ENCODE assay signal across 23 cellular contexts in genomic region chr6:151029976-151030375, GRCh38.
"Had no signal": no experiment of that assay in that cellular context is flagged by ENCODE, and none has a peak within 500 bp of the region (broad histone marks: within the 10 kb centered on the region; RNA-seq: fewer than 3 reads in every experiment).

No MANE protein-coding gene starts in this region.

- H3K4me1 Mint-ChIP-seq: activated B cell treated with CpG ODN at 0.5 μM for 24 hours; stimulated activated memory B cell treated with anti-CD40 and anti-IgM and Interleukin-4, amounts not matched to agents 10 μg/mL and 1 μg/mL and 100 μg/mL, for 72 hours had no signal

- H3K27me3 ChIP-seq: brain microvascular endothelial cell, colonic mucosa, gastrocnemius medialis, heart left ventricle, neutrophil, pancreas, right lobe of liver, spleen, testis had no signal

- H3K9me3 Mint-ChIP-seq: activated B cell treated with CpG ODN at 0.5 μM for 24 hours; activated naive CD4-positive, alpha-beta T cell treated with anti-CD3 and anti-CD28 coated beads for 36 hours; activated T-cell treated with anti-CD3 and anti-CD28 coated beads, Interleukin-2, amount 50 U/mL, for 4 hours; naive thymus-derived CD8-positive, alpha-beta T cell had no signal

- ATAC-seq: activated CD8-positive, alpha-beta T cell treated with anti-CD3 and anti-CD28 coated beads, Interleukin-2, amount 10 ng/mL, durations not matched to agents 7 days and 5 days; activated T-cell treated with anti-CD3 and anti-CD28 coated beads, Interleukin-2, amount 50 U/mL, for 4 hours; gastrocnemius medialis; heart left ventricle; naive thymus-derived CD8-positive, alpha-beta T cell; pancreas; right lobe of liver; stimulated activated memory B cell treated with anti-CD40 and anti-IgM and Interleukin-4, amounts not matched to agents 10 μg/mL and 1 μg/mL and 100 μg/mL, for 72 hours had no signal

- H3K4me3 ChIP-seq: colonic mucosa, gastrocnemius medialis, heart left ventricle, pancreas, right lobe of liver, spleen, testis had no signal

- H3K36me3 ChIP-seq: colonic mucosa, gastrocnemius medialis, neutrophil, pancreas, right lobe of liver had no signal

- H3K4me3 Mint-ChIP-seq: activated B cell treated with CpG ODN at 0.5 μM for 24 hours; activated CD8-positive, alpha-beta T cell treated with anti-CD3 and anti-CD28 coated beads, Interleukin-2, amount 10 ng/mL, durations not matched to agents 7 days and 5 days; activated naive CD4-positive, alpha-beta T cell treated with anti-CD3 and anti-CD28 coated beads for 36 hours; activated T-cell treated with anti-CD3 and anti-CD28 coated beads, Interleukin-2, amount 50 U/mL, for 4 hours; naive thymus-derived CD8-positive, alpha-beta T cell; stimulated activated memory B cell treated with anti-CD40 and anti-IgM and Interleukin-4, amounts not matched to agents 10 μg/mL and 1 μg/mL and 100 μg/mL, for 72 hours; type B pancreatic cell had no signal

- H3K27ac Mint-ChIP-seq: activated B cell treated with CpG ODN at 0.5 μM for 24 hours; activated CD8-positive, alpha-beta T cell treated with anti-CD3 and anti-CD28 coated beads, Interleukin-2, amount 10 ng/mL, durations not matched to agents 7 days and 5 days; activated naive CD4-positive, alpha-beta T cell treated with anti-CD3 and anti-CD28 coated beads for 36 hours; naive thymus-derived CD8-positive, alpha-beta T cell; stimulated activated memory B cell treated with anti-CD40 and anti-IgM and Interleukin-4, amounts not matched to agents 10 μg/mL and 1 μg/mL and 100 μg/mL, for 72 hours; type B pancreatic cell had no signal

- H3K9me3 ChIP-seq: colonic mucosa, gastrocnemius medialis, heart left ventricle, neutrophil, pancreas, right lobe of liver, spleen, testis had no signal

- H3K27ac ChIP-seq: brain microvascular endothelial cell, colonic mucosa, gastrocnemius medialis, heart left ventricle, neutrophil, pancreas, right lobe of liver, spleen, testis had no signal

- DNase-seq: activated B cell treated with CpG ODN at 0.5 μM for 24 hours; activated CD4-positive, alpha-beta T cell treated with anti-CD3 and anti-CD28 coated beads for 4 hours; activated CD8-positive, alpha-beta T cell treated with anti-CD3 and anti-CD28 coated beads, Interleukin-2, amount 10 ng/mL, durations not matched to agents 7 days and 5 days; activated naive CD4-positive, alpha-beta T cell treated with anti-CD3 and anti-CD28 coated beads for 36 hours; activated T-cell treated with anti-CD3 and anti-CD28 coated beads, Interleukin-2, amount 50 U/mL, for 4 hours; aorta; brain microvascular endothelial cell; central memory CD4-positive, alpha-beta T cell; colonic mucosa; gastrocnemius medialis; heart left ventricle; kidney glomerular epithelial cell; mesenchymal stem cell; naive thymus-derived CD8-positive, alpha-beta T cell; pancreas; right lobe of liver; stimulated activated CD4-positive, alpha-beta T cell treated with anti-CD3 and anti-CD28 coated beads, Interleukin-4, amount 100 ng/mL, for 4 hours; testis had no signal

- FAIRE-seq: endometrium, pancreas had no signal

- H3K27me3 Mint-ChIP-seq: activated B cell treated with CpG ODN at 0.5 μM for 24 hours; naive thymus-derived CD8-positive, alpha-beta T cell; stimulated activated memory B cell treated with anti-CD40 and anti-IgM and Interleukin-4, amounts not matched to agents 10 μg/mL and 1 μg/mL and 100 μg/mL, for 72 hours; type B pancreatic cell had no signal

- H3K4me1 ChIP-seq: colonic mucosa, gastrocnemius medialis, heart left ventricle, testis had no signal
